In the genomic region with DNA sequence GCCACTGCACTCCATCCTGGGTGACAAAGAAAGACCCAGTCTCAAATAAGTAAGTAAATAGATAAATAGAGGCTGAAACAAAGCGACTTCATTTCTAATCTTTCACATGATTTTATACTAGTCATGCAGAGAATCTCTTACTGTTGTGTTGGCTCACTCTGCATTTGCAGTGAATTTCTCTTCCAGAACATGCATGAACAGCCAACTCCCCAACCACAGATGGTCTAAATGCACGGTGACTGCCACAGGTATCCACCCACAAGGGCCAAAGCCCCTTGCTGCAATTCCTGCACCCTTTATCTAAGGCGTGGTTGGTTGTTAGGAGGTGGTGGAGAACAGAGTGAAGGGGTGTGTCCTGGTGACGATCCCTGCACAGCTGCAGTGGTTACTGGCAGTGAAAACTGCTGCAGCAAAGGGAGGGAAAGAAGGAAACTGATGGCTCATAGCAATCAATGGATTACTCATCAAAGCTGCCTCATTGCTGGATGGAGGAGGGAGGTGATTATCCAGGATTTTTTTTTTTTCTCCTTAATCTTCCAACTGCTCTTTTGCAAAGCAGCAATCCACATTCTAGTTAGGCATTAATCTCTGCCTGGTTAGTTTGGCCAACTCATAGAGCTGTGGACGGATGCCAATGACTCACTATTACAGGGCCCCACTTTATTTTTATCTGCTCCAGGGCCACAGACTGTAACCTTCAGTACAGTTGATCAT, we compare ENCODE assay signal across 8 cellular contexts. TPM values are rescaled to one million over a fixed set of nuclear protein-coding genes. Genes with fewer than 3 reads are reported as not detected.
DNase-seq lines count a peak whose midpoint lies in the region; ATAC-seq, FAIRE-seq and TF ChIP-seq lines count a peak whose summit lies in the region.

No MANE protein-coding gene starts in this region.

- TF ChIP-seq POLR2A in transverse colon (IDR thresholded peaks at IDR 0.05), result no peak

- no peak overlapping the region for H3K9ac ChIP-seq in kidney (ENCODE audit: low read length in 2 of 2)

- peak; percentile 82 for DNase-seq in GM03348 (ENCODE audit: low spot score)
- peak; percentile 61 for DNase-seq in HuH-7 (ENCODE audit: low spot score)
- no peak for DNase-seq in kidney
- DNase-seq in transverse colon, result peak; percentile 78
- no peak for DNase-seq in NCI-H2081 (lab: John Stamatoyannopoulos, UW)

- TF ChIP-seq CTCF in kidney (IDR thresholded peaks at IDR 0.05; ENCODE audit: borderline replicate concordance, extremely low read depth, insufficient read depth) (no peak), transverse colon (IDR thresholded peaks at IDR 0.05) (no peak)

- H3K4me1 ChIP-seq in kidney (ENCODE audit: control insufficient read depth in 1 of 2, insufficient read depth in 1 of 2, low read depth in 1 of 2, low read length in 2 of 2) (peaks cover 4 to 9% of the 10 kb centered on the region in 2 donors), transverse colon (peaks cover 0 to 38% (median 22%) of the 10 kb centered on the region in 4 donors)

- in situ Hi-C loops in transverse colon (cut with MboI; ENCODE audit: low pct_ligation_motif_present in 1 of 4, low pct_unique_long_range_greater_than_20kb in 1 of 4, low sequenced_read_pairs in 3 of 4), result no loop called here

- no peaks in the 10 kb centered on the region for H3K9me3 ChIP-seq in kidney (ENCODE audit: control insufficient read depth in 1 of 2, low read length in 2 of 2)
- H3K9me3 ChIP-seq in transverse colon, result no peaks in the 10 kb centered on the region

- 24 to 25% methylated on average over 5 of the region's 5 CpGs for WGBS in transverse colon (ENCODE audit: low coverage in 1 of 2), 2 donors

- intact Hi-C loops in kidney (cut with DNase I), result no loop called here
- intact Hi-C loops in transverse colon (cut with DNase I; ENCODE audit: low total_unique reads), result no loop called here

- H3K4me3 ChIP-seq in kidney (ENCODE audit: low read length in 2 of 2) (peak overlapping the region in 1 of 2 donors; percentile 25), transverse colon (no peak overlapping the region)

- TF ChIP-seq EP300 in transverse colon (IDR thresholded peaks at IDR 0.05; ENCODE audit: low read depth), result no peak

- no peaks in the 10 kb centered on the region for H3K27me3 ChIP-seq in transverse colon

- peak; percentile 44 for FAIRE-seq in kidney (lab: Jason Lieb, UNC)

- H3K36me3 ChIP-seq in kidney (ENCODE audit: control insufficient read depth in 1 of 2, insufficient read depth in 2 of 2, low read length in 2 of 2) (no peaks in the 10 kb centered on the region), transverse colon (no peaks in the 10 kb centered on the region)

- H3K27ac ChIP-seq in angular gyrus (ENCODE audit: low read depth, low read length) (peak overlapping the region; percentile 75), kidney (ENCODE audit: low read depth in 2 of 2, low read length in 2 of 2) (peak overlapping the region in 1 of 2 donors; percentile 42), transverse colon (peak overlapping the region; percentile 74 to 85 (median 80))

- ATAC-seq in GM21381 (IDR thresholded peaks at IDR 0.05; ENCODE audit: unreplicated experiment) (peak; percentile 46), HG03039 (IDR thresholded peaks at IDR 0.05; ENCODE audit: unreplicated experiment) (no peak)

RNA-seq across cellular contexts. Expression of a gene that starts 50.6 kb away (rescaled TPM):
- 3.8 TPM for total RNA-seq in kidney
- 6.1 TPM for polyA plus RNA-seq in kidney (ENCODE audit: insufficient read depth, low read depth, low replicate concordance)
- total RNA-seq in transverse colon, result 1 to 10 TPM in 2 of 4 donors, under 1 TPM in 1, not detected in 1; 0.80 to 6.7 (median 4.9) TPM

Comparison
In these comparisons a context has a peak if more than half of its experiments do, and no peak if none do; other contexts are left out.
1. DNase-seq: peak in GM03348 (single experiment), HuH-7 (single experiment) and transverse colon (single experiment); none in kidney (single experiment) and NCI-H2081 (0 of 2).